Comparison of ENCODE assay signal across 16 cellular contexts in the genomic region with DNA sequence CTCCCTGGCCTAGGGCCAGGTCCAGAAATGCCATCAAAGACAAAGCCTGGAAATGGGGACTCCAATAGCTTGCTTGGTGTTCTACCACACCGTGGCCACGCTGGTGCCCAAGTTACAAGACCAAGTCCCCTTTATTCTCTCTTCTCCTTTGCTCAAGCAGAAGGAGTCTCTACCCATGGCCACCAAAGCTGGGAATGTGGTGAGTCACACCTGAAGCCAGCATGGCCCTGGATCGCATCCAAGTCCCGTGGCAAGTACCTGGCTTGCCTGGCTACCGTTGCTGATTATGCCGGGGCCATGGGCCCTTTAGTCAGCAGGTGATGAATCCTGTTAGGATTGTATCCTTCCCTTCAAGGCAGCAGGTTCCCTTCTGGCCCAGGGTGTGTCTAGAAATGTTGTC.
"Had no signal": no experiment of that assay in that cellular context is flagged by ENCODE, and none has a peak within 500 bp of the region (broad histone marks: within the 10 kb centered on the region; RNA-seq: fewer than 3 reads in every experiment).

No MANE protein-coding gene starts in this region.

- H3K27me3 Mint-ChIP-seq: activated CD4-positive, alpha-beta T cell treated with anti-CD3 and anti-CD28 coated beads, Interleukin-2, amount 10 ng/mL, durations not matched to agents 24 days and 14 days; activated naive CD8-positive, alpha-beta T cell had no signal

- H3K27me3 ChIP-seq: esophagus squamous epithelium, hepatocyte, ovary, tibial artery had no signal

- ATAC-seq: activated CD8-positive, alpha-beta T cell treated with anti-CD3 and anti-CD28 coated beads, Interleukin-2, amount 10 ng/mL, durations not matched to agents 7 days and 5 days; stimulated activated memory B cell treated with anti-CD40 and anti-IgM and Interleukin-4, amounts not matched to agents 10 μg/mL and 1 μg/mL and 100 μg/mL, for 72 hours had no signal

- H3K4me2 ChIP-seq: hepatocyte had no signal

- H3K9me3 ChIP-seq: ovary had no signal

- H3K79me2 ChIP-seq: hepatocyte had no signal

- H3K4me1 ChIP-seq: esophagus squamous epithelium, tibial artery had no signal

- H3K4me3 ChIP-seq: coronary artery, esophagus squamous epithelium, hepatocyte, ovary, tibial artery had no signal

- H3K4me1 Mint-ChIP-seq: activated CD4-positive, alpha-beta T cell treated with anti-CD3 and anti-CD28 coated beads, Interleukin-2, amount 10 ng/mL, durations not matched to agents 24 days and 14 days; stimulated activated memory B cell treated with anti-CD40 and anti-IgM and Interleukin-4, amounts not matched to agents 10 μg/mL and 1 μg/mL and 100 μg/mL, for 72 hours had no signal

- H3K36me3 Mint-ChIP-seq: activated naive CD8-positive, alpha-beta T cell; stimulated activated memory B cell treated with anti-CD40 and anti-IgM and Interleukin-4, amounts not matched to agents 10 μg/mL and 1 μg/mL and 100 μg/mL, for 72 hours had no signal

- H3K27ac ChIP-seq: coronary artery, esophagus squamous epithelium, hepatocyte, ovary, tibial artery had no signal

- H2AFZ ChIP-seq: hepatocyte had no signal

- DNase-seq: activated CD4-positive, alpha-beta T cell treated with anti-CD3 and anti-CD28 coated beads, Interleukin-2, amount 10 ng/mL, durations not matched to agents 24 days and 14 days; activated CD4-positive, CD25-positive, alpha-beta regulatory T cell; activated CD8-positive, alpha-beta T cell treated with anti-CD3 and anti-CD28 coated beads, Interleukin-2, amount 10 ng/mL, durations not matched to agents 7 days and 5 days; activated gamma-delta T cell treated with Interleukin-2 at 50 U/mL for 16 hours; amniotic stem cell; central memory CD4-positive, alpha-beta T cell; esophagus squamous epithelium; islet precursor cell; mesendoderm; ovary; tibial artery had no signal

- H3K27ac Mint-ChIP-seq: activated CD4-positive, alpha-beta T cell treated with anti-CD3 and anti-CD28 coated beads, Interleukin-2, amount 10 ng/mL, durations not matched to agents 24 days and 14 days; activated CD8-positive, alpha-beta T cell treated with anti-CD3 and anti-CD28 coated beads, Interleukin-2, amount 10 ng/mL, durations not matched to agents 7 days and 5 days; activated naive CD8-positive, alpha-beta T cell; stimulated activated memory B cell treated with anti-CD40 and anti-IgM and Interleukin-4, amounts not matched to agents 10 μg/mL and 1 μg/mL and 100 μg/mL, for 72 hours; T-helper 2 cell treated with Interferon-gamma antibody and Interleukin-4, amounts not matched to agents 5 μg/mL and 100 μg/mL, for 36 hours had no signal

- H3K4me3 Mint-ChIP-seq: activated CD4-positive, alpha-beta T cell treated with anti-CD3 and anti-CD28 coated beads, Interleukin-2, amount 10 ng/mL, durations not matched to agents 24 days and 14 days; activated CD8-positive, alpha-beta T cell treated with anti-CD3 and anti-CD28 coated beads, Interleukin-2, amount 10 ng/mL, durations not matched to agents 7 days and 5 days; activated naive CD8-positive, alpha-beta T cell; stimulated activated memory B cell treated with anti-CD40 and anti-IgM and Interleukin-4, amounts not matched to agents 10 μg/mL and 1 μg/mL and 100 μg/mL, for 72 hours; T-helper 2 cell treated with Interferon-gamma antibody and Interleukin-4, amounts not matched to agents 5 μg/mL and 100 μg/mL, for 36 hours had no signal

- H3K36me3 ChIP-seq: esophagus squamous epithelium, ovary, tibial artery had no signal
